Comparison of ENCODE assay signal across 10 cellular contexts in genomic region chr1:165726841-165727240, GRCh38.
"Had no signal": no experiment of that assay in that cellular context is flagged by ENCODE, and none has a peak within 500 bp of the region (broad histone marks: within the 10 kb centered on the region; RNA-seq: fewer than 3 reads in every experiment).

No MANE protein-coding gene starts in this region.

- H3K27ac Mint-ChIP-seq: HFFc6, IgD-negative memory B cell had no signal

- H3K27me3 Mint-ChIP-seq: IgD-negative memory B cell had no signal

- FAIRE-seq: HepG2 had no signal

- H3K9me3 Mint-ChIP-seq: HFFc6, IgD-negative memory B cell had no signal

- H3K4me1 Mint-ChIP-seq: IgD-negative memory B cell had no signal

- H3K4me3 Mint-ChIP-seq: HFFc6, IgD-negative memory B cell had no signal

- H3K4me1 ChIP-seq: HAP-1 had no signal

- ATAC-seq: HCT116, HepG2 had no signal

- H3K4me3 ChIP-seq: GM23248, HAP-1 had no signal

- H3K9ac ChIP-seq: GM23248 had no signal

- H3K9me3 ChIP-seq: HAP-1 had no signal

- H3K27ac ChIP-seq: GM23248, HL-60 had no signal

- H2AFZ ChIP-seq: GM23248 had no signal

- DNase-seq: GM23248, GOT3, H7, HFFc6, KG1 had no signal
